ENCODE assay signal across 8 cellular contexts in the genomic region with DNA sequence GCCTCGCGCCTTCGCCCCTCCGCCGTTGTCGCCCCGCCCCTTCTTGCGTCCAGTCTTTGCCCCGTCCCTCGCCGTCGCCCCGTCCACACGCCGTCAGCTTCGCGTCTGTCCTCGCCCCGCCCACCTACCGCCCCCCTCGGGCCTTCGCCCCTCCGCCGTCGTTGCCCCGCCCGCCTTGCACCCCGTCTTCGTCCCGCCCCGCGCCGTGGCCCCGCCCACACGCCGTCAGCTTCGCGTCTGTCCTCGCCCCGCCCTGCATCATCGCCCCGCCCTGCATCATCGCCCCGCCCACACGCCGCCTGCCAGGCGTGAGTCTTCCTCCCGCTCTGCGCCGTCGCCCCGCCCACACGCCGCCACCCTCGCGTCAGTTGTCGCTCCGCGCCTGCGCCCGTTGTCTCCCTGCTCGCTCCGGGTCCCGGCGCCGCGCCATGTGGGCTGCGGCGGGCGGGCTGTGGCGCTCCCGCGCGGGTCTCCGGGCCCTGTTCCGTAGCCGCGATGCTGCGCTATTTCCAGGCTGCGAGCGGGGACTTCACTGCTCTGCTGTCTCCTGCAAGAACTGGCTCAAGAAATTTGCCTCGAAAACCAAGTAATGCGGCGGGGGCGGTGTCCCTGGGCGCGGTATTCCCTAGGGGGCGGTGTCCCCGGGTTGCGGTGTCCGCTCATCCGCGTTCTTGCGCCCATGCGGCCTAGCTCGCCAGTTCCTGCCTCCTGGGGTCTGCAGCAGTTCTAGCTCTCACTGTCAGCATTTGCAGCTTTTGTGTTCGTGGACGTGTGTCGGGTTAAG. TPM values are rescaled to one million over a fixed set of nuclear protein-coding genes. Genes with fewer than 3 reads are reported as not detected.
DNase-seq lines count a peak whose midpoint lies in the region; ATAC-seq and TF ChIP-seq lines count a peak whose summit lies in the region.

A gene with protein sequence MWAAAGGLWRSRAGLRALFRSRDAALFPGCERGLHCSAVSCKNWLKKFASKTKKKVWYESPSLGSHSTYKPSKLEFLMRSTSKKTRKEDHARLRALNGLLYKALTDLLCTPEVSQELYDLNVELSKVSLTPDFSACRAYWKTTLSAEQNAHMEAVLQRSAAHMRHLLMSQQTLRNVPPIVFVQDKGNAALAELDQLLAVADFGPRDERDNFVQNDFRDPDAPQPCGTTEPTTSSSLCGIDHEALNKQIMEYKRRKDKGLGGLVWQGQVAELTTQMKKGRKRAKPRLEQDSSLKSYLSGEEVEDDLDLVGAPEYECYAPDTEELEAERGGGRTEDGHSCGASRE (plus strand): TSS at position 367 of the 784 bp plus-strand sequence. CDS start 62 bp downstream, at position 429.

- H3K36me3 Mint-ChIP-seq in activated T-helper 17 cell treated with anti-CD3 and anti-CD28 coated beads, Interleukin-2, amount 50 U/mL, for 72 hours (ENCODE audit: low read depth) = peaks cover 31% of the 10 kb centered on the region
- peaks cover 6% of the 10 kb centered on the region for H3K36me3 Mint-ChIP-seq in natural killer cell treated with Interleukin-12 subunit alpha and Interleukin-12 subunit beta and Interleukin-15 and Interleukin-18, amount 100 ng/mL, for 72 hours

- DNase-seq in EH (ENCODE audit: low read depth) (peak; percentile 98), GOT3 (lab: John Stamatoyannopoulos, UW) (peak; percentile 96), RPMI8226 (peak; percentile 100), fibroblast of peridontal ligament (ENCODE audit: extremely low read depth) (peak; percentile 97)
- peak; percentile 100 for DNase-seq in natural killer cell treated with Interleukin-12 subunit alpha and Interleukin-12 subunit beta and Interleukin-15 and Interleukin-18, amount 100 ng/mL, for 72 hours (ENCODE audit: low spot score)
- peak; percentile 100 for DNase-seq in stimulated activated naive CD8-positive, alpha-beta T cell treated with anti-CD3 and anti-CD28 coated beads, Interleukin-15, Interleukin-2, amounts not matched to agents 100 U/mL and 50 U/mL, for 24 hours

- H3K27me3 Mint-ChIP-seq in activated T-helper 17 cell treated with anti-CD3 and anti-CD28 coated beads, Interleukin-2, amount 50 U/mL, for 72 hours = no peaks in the 10 kb centered on the region
- H3K27me3 Mint-ChIP-seq in natural killer cell treated with Interleukin-12 subunit alpha and Interleukin-12 subunit beta and Interleukin-15 and Interleukin-18, amount 100 ng/mL, for 72 hours = no peaks in the 10 kb centered on the region

- peak; percentile 87 for ATAC-seq in activated T-helper 17 cell treated with anti-CD3 and anti-CD28 coated beads, Interleukin-2, amount 50 U/mL, for 72 hours (replicated peaks)
- peak; percentile 92 to 94 for ATAC-seq in natural killer cell treated with Interleukin-12 subunit alpha and Interleukin-12 subunit beta and Interleukin-15 and Interleukin-18, amount 100 ng/mL, for 72 hours
- ATAC-seq in stimulated activated naive CD8-positive, alpha-beta T cell treated with anti-CD3 and anti-CD28 coated beads, Interleukin-15, Interleukin-2, amounts not matched to agents 100 U/mL and 50 U/mL, for 24 hours = peak; percentile 85

- peaks cover 7% of the 10 kb centered on the region for H3K9me3 Mint-ChIP-seq in activated T-helper 17 cell treated with anti-CD3 and anti-CD28 coated beads, Interleukin-2, amount 50 U/mL, for 72 hours
- H3K9me3 Mint-ChIP-seq in natural killer cell treated with Interleukin-12 subunit alpha and Interleukin-12 subunit beta and Interleukin-15 and Interleukin-18, amount 100 ng/mL, for 72 hours = peaks cover 3% of the 10 kb centered on the region

- H3K4me3 Mint-ChIP-seq in activated T-helper 17 cell treated with anti-CD3 and anti-CD28 coated beads, Interleukin-2, amount 50 U/mL, for 72 hours = peak within 1 kb of the TSS; percentile 93
- H3K4me3 Mint-ChIP-seq in natural killer cell treated with Interleukin-12 subunit alpha and Interleukin-12 subunit beta and Interleukin-15 and Interleukin-18, amount 100 ng/mL, for 72 hours = peak within 1 kb of the TSS; percentile 90

- H3K27ac Mint-ChIP-seq in activated T-helper 17 cell treated with anti-CD3 and anti-CD28 coated beads, Interleukin-2, amount 50 U/mL, for 72 hours = peak within 1 kb of the TSS; percentile 89
- peak within 1 kb of the TSS; percentile 70 to 88 for H3K27ac Mint-ChIP-seq in natural killer cell treated with Interleukin-12 subunit alpha and Interleukin-12 subunit beta and Interleukin-15 and Interleukin-18, amount 100 ng/mL, for 72 hours

- H3K4me1 Mint-ChIP-seq in activated T-helper 17 cell treated with anti-CD3 and anti-CD28 coated beads, Interleukin-2, amount 50 U/mL, for 72 hours = peaks cover 16% of the 10 kb centered on the region
- H3K4me1 Mint-ChIP-seq in natural killer cell treated with Interleukin-12 subunit alpha and Interleukin-12 subunit beta and Interleukin-15 and Interleukin-18, amount 100 ng/mL, for 72 hours (ENCODE audit: low read depth in 2 of 2) = peaks cover 19 to 26% of the 10 kb centered on the region in 2 donors

- TF ChIP-seq CTCF in LNCAP (IDR thresholded peaks at IDR 0.05) = peak; percentile 50

RNA-seq across cellular contexts. Expression of the gene that starts here (rescaled TPM):
- total RNA-seq in activated T-helper 17 cell treated with anti-CD3 and anti-CD28 coated beads, Interleukin-2, amount 50 U/mL, for 72 hours = 10 to 100 TPM; 26.6 to 39.4 TPM
- 10 to 100 TPM; 23.0 to 47.3 TPM for total RNA-seq in natural killer cell treated with Interleukin-12 subunit alpha and Interleukin-12 subunit beta and Interleukin-15 and Interleukin-18, amount 100 ng/mL, for 72 hours

Comparison
In these comparisons a context has a peak if more than half of its experiments do, and no peak if none do; other contexts are left out.
1. Peak in every context shown above with its lines: DNase-seq and ATAC-seq.